28 cellular contexts compared by ENCODE assay signal in genomic region chr2:495745-496275, GRCh38.
"Had no signal": no experiment of that assay in that cellular context is flagged by ENCODE, and none has a peak within 500 bp of the region (broad histone marks: within the 10 kb centered on the region; RNA-seq: fewer than 3 reads in every experiment).

No MANE protein-coding gene starts in this region.

- H3K27me3 Mint-ChIP-seq: dendritic cell treated with granulocyte-macrophage colony-stimulating factor and Interleukin-4, amounts not matched to agents 40 ng/mL and 50 ng/mL, for 4 days had no signal

- H3K36me3 Mint-ChIP-seq: mesothelial cell of epicardium, naive B cell had no signal

- H3K9me3 Mint-ChIP-seq: effector memory CD8-positive, alpha-beta T cell; endodermal cell; mesothelial cell of epicardium had no signal

- H3K27ac ChIP-seq: epithelial cell of prostate, esophagus squamous epithelium, gastrocnemius medialis, heart right ventricle, left lung, lower lobe of right lung had no signal

- DNase-seq: cortex of kidney; effector CD8-positive, alpha-beta T cell; effector memory CD8-positive, alpha-beta T cell; endodermal cell; erythroblast; esophagus squamous epithelium; foreskin fibroblast; foreskin melanocyte; gastrocnemius medialis; glutamatergic neuron; head of caudate nucleus; heart right ventricle; hippocampal formation; left cardiac atrium; left lung; left ventricle myocardium superior; lower lobe of right lung; mesenchymal stem cell; mucosa of descending colon; naive B cell had no signal

- H3K27ac Mint-ChIP-seq: dendritic cell treated with granulocyte-macrophage colony-stimulating factor and Interleukin-4, amounts not matched to agents 40 ng/mL and 50 ng/mL, for 4 days; effector memory CD8-positive, alpha-beta T cell; endodermal cell; mesothelial cell of epicardium had no signal

- H3K4me3 ChIP-seq: esophagus squamous epithelium, gastrocnemius medialis, heart right ventricle, left lung, lower lobe of right lung, mucosa of descending colon had no signal

- H3K27me3 ChIP-seq: gastrocnemius medialis, left lung had no signal

- FAIRE-seq: colon, endometrium, islet of Langerhans, keratinocyte had no signal

- H3K36me3 ChIP-seq: esophagus squamous epithelium, gastrocnemius medialis, heart right ventricle, left lung, lower lobe of right lung had no signal

- H3K4me1 ChIP-seq: esophagus squamous epithelium, gastrocnemius medialis, heart right ventricle, left lung, lower lobe of right lung had no signal

- H3K9me3 ChIP-seq: esophagus squamous epithelium, gastrocnemius medialis, heart right ventricle, lower lobe of right lung, mucosa of descending colon had no signal

- H3K4me1 Mint-ChIP-seq: endodermal cell, mesothelial cell of epicardium had no signal

- H3K4me3 Mint-ChIP-seq: dendritic cell treated with granulocyte-macrophage colony-stimulating factor and Interleukin-4, amounts not matched to agents 40 ng/mL and 50 ng/mL, for 4 days; effector memory CD8-positive, alpha-beta T cell; endodermal cell; mesothelial cell of epicardium; naive B cell had no signal

- ATAC-seq: effector memory CD8-positive, alpha-beta T cell; esophagus mucosa; gastrocnemius medialis; heart right ventricle; left cardiac atrium; left lung; left ventricle myocardium superior; lower lobe of right lung; mucosa of descending colon had no signal
